In the genomic region with DNA sequence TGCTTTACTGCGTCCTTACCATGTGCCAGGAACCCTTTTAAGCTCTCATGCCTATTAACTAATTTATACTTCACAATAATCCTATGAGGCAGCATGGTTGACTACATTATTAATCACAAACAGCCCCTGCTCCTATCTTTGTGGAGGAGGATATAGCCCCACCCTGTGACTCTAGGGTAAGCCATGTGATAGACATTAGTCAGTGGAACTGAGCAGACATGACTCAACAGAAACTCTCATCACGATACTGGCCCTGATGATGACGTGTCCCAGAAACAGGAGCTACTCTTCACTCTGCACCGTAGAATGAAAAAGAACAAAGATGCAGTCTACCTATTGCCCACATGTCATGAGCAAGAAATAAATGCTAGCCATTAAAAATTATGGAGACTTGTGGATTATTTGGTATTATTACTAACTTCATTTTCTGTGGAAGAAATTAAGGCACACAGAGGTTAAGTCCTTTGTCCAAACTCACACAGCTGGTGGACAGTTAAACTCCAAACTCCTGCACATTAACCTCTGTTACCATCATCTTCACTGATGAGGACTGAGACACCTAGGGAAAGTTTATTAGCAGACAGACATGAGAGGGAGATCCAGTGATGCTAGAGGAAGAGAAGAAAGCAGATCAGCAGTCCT, we compare ENCODE assay signal across 9 cellular contexts. TPM values are rescaled to one million over a fixed set of nuclear protein-coding genes. Genes with fewer than 3 reads are reported as not detected.
DNase-seq lines count a peak whose midpoint lies in the region; TF ChIP-seq lines count a peak whose summit lies in the region.
"Had no signal": no experiment of that assay in that cellular context is flagged by ENCODE, and none has a peak within 500 bp of the region (broad histone marks: within the 10 kb centered on the region; RNA-seq: fewer than 3 reads in every experiment).

No MANE protein-coding gene starts in this region.

- H3K36me3 ChIP-seq in MG63 = no peaks in the 10 kb centered on the region

- no peaks in the 10 kb centered on the region for H3K27me3 Mint-ChIP-seq in progenitor cell of endocrine pancreas

- no peak overlapping the region for H3K27ac Mint-ChIP-seq in progenitor cell of endocrine pancreas

- H3K9me3 Mint-ChIP-seq in progenitor cell of endocrine pancreas (ENCODE audit: low read depth) = no peaks in the 10 kb centered on the region

- H3K9me3 ChIP-seq in MG63 = no peaks in the 10 kb centered on the region

- peak; percentile 19 for DNase-seq in DMS53 (lab: John Stamatoyannopoulos, UW)
- no peak for DNase-seq in DMS53 treated with DMSO at 0.1 percent for 48 hours (lab: John Stamatoyannopoulos, UW; ENCODE audit: unreplicated experiment)
- peak; percentile 74 for DNase-seq in MG63
- DNase-seq in choroid plexus epithelial cell (ENCODE audit: low read depth) = peak; percentile 92
- DNase-seq in putamen (ENCODE audit: low spot score) = peak; percentile 8
- DNase-seq in progenitor cell of endocrine pancreas (ENCODE audit: low spot score, unreplicated experiment) = no peak
- no peak for DNase-seq in UCSD-AML1 (lab: John Stamatoyannopoulos, UW; ENCODE audit: unreplicated experiment)
- no peak for DNase-seq in substantia nigra (lab: John Stamatoyannopoulos, UW)

- no peak overlapping the region for H3K27ac ChIP-seq in substantia nigra (ENCODE audit: low read depth, low read length, poor library complexity, severe bottlenecking)
- H3K27ac ChIP-seq: 22Rv1 had no signal

- no peak overlapping the region for H3K4me3 Mint-ChIP-seq in progenitor cell of endocrine pancreas (ENCODE audit: low read depth)

- H3K4me1 Mint-ChIP-seq in progenitor cell of endocrine pancreas (ENCODE audit: low read depth) = peaks cover 3% of the 10 kb centered on the region

- no peaks in the 10 kb centered on the region for H3K27me3 ChIP-seq in MG63

- no peak overlapping the region for H3K4me3 ChIP-seq in MG63
- H3K4me3 ChIP-seq in choroid plexus epithelial cell (ENCODE audit: low read depth, low read length) = no peak overlapping the region

- TF ChIP-seq CTCF in choroid plexus epithelial cell (conservative IDR thresholded peaks at IDR 0.05; ENCODE audit: low read depth, low read length) = no peak
- no peak for TF ChIP-seq CTCF in progenitor cell of endocrine pancreas (IDR thresholded peaks at IDR 0.05; ENCODE audit: unreplicated experiment)

- H3K36me3 Mint-ChIP-seq in progenitor cell of endocrine pancreas (ENCODE audit: insufficient read depth) = no peaks in the 10 kb centered on the region

RNA-seq across cellular contexts. Expression of a gene that starts 51.2 kb away (rescaled TPM):
- 1.3 and 5.8 TPM in 2 replicates for total RNA-seq in MG63 (2014; rRNA removed; shearing (Covaris generic); ENCODE audit: low replicate concordance)
- total RNA-seq in progenitor cell of endocrine pancreas = 8.0 and 10.4 TPM in 2 replicates

Comparison
In these comparisons a context has a peak if more than half of its experiments do, and no peak if none do; other contexts are left out.
1. DNase-seq: peak in DMS53 (single experiment), MG63 (single experiment), choroid plexus epithelial cell (single experiment) and putamen (single experiment); none in DMS53 treated with DMSO at 0.1 percent for 48 hours (single experiment), progenitor cell of endocrine pancreas (single experiment), UCSD-AML1 (single experiment) and substantia nigra (0 of 49).